In the genomic region with DNA sequence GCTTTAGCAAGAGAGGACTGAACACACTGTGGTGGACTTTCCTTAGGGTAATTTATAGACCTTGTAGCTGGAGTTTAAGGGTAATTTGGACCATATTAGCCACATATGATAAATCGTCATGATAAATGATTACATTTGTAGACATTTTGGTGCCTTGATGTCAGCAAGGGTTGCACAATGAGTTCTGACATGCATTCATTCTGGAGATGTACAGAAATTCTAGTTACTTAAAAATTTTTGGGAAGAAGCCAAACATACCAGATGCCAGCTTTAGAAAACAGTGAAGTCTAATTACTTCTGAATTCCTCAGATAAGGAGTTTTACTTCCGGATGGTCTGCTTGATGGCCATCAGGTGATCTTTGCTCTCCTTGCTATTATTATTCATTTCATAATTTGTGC, we compare ENCODE assay signal across 29 cellular contexts.
"Had no signal": no experiment of that assay in that cellular context is flagged by ENCODE, and none has a peak within 500 bp of the region (broad histone marks: within the 10 kb centered on the region; RNA-seq: fewer than 3 reads in every experiment).

No MANE protein-coding gene starts in this region.

- DNase-seq: immature natural killer cell; kidney; left colon; left ventricle myocardium inferior; mesendoderm; naive B cell; natural killer cell; nephron progenitor cell; occipital lobe; psoas muscle; stimulated activated CD4-positive, alpha-beta T cell treated with anti-CD3 and anti-CD28 coated beads, Interleukin-12 subunit alpha, Interleukin-12 subunit beta, amount 100 ng/mL, for 4 hours; stimulated activated CD4-positive, alpha-beta T cell treated with anti-CD3 and anti-CD28 coated beads, Interleukin-15, amount 100 ng/mL, for 24 hours; stimulated activated CD4-positive, alpha-beta T cell treated with anti-CD3 and anti-CD28 coated beads, Interleukin-2, amount 100 ng/mL, for 24 hours; stimulated activated CD4-positive, alpha-beta T cell treated with anti-CD3 and anti-CD28 coated beads, Interleukin-4, amount 100 ng/mL, for 1 hour; stimulated activated naive B cell treated with anti-CD40 and anti-IgM and Interleukin-4, amounts not matched to agents 10 μg/mL and 1 μg/mL and 100 μg/mL, for 72 hours; stimulated activated naive CD8-positive, alpha-beta T cell treated with anti-CD3 and anti-CD28 coated beads, Interleukin-15, Interleukin-2, amounts not matched to agents 100 U/mL and 50 U/mL, for 24 hours; stomach; testis; thyroid gland; transverse colon had no signal

- H2AFZ ChIP-seq: neural progenitor cell, parathyroid adenoma had no signal

- H3K27ac Mint-ChIP-seq: immature natural killer cell; naive B cell; natural killer cell; nephron progenitor cell; neural progenitor cell; stimulated activated naive B cell treated with anti-CD40 and anti-IgM and Interleukin-4, amounts not matched to agents 10 μg/mL and 1 μg/mL and 100 μg/mL, for 72 hours had no signal

- H3K9me3 ChIP-seq: neutrophil, psoas muscle, right atrium auricular region, stomach, testis, thyroid gland, transverse colon, upper lobe of left lung, vagina had no signal

- H3K27ac ChIP-seq: left ventricle myocardium inferior, neural progenitor cell, neutrophil, parathyroid adenoma, psoas muscle, right atrium auricular region, skin epidermis, stomach, testis, thyroid gland, transverse colon, upper lobe of left lung, vagina had no signal

- H3K36me3 ChIP-seq: left ventricle myocardium inferior, neural progenitor cell, neutrophil, right atrium auricular region, stomach, thyroid gland, transverse colon, upper lobe of left lung, vagina had no signal

- H3K9me3 Mint-ChIP-seq: nephron progenitor cell, neural progenitor cell had no signal

- H3K4me3 Mint-ChIP-seq: immature natural killer cell; mesothelial cell of epicardium; naive B cell; natural killer cell; nephron progenitor cell; neural progenitor cell; stimulated activated naive B cell treated with anti-CD40 and anti-IgM and Interleukin-4, amounts not matched to agents 10 μg/mL and 1 μg/mL and 100 μg/mL, for 72 hours had no signal

- H3K4me3 ChIP-seq: left ventricle myocardium inferior, lung, neural progenitor cell, psoas muscle, right atrium auricular region, skin epidermis, stomach, testis, thyroid gland, transverse colon, upper lobe of left lung, vagina had no signal

- H3K27me3 ChIP-seq: neural progenitor cell, neutrophil, right atrium auricular region, stomach, testis, thyroid gland, transverse colon, upper lobe of left lung, vagina had no signal

- H3K9ac ChIP-seq: neural progenitor cell, parathyroid adenoma had no signal

- H3K4me1 Mint-ChIP-seq: immature natural killer cell; naive B cell; natural killer cell; nephron progenitor cell; neural progenitor cell; stimulated activated naive B cell treated with anti-CD40 and anti-IgM and Interleukin-4, amounts not matched to agents 10 μg/mL and 1 μg/mL and 100 μg/mL, for 72 hours had no signal

- H3K79me2 ChIP-seq: parathyroid adenoma had no signal

- H3K27me3 Mint-ChIP-seq: naive B cell; stimulated activated naive B cell treated with anti-CD40 and anti-IgM and Interleukin-4, amounts not matched to agents 10 μg/mL and 1 μg/mL and 100 μg/mL, for 72 hours had no signal

- H3K4me1 ChIP-seq: left ventricle myocardium inferior, neural progenitor cell, parathyroid adenoma, psoas muscle, right atrium auricular region, stomach, testis, thyroid gland, transverse colon, upper lobe of left lung, vagina had no signal

- H3K4me2 ChIP-seq: neural progenitor cell had no signal

- H3K36me3 Mint-ChIP-seq: immature natural killer cell; naive B cell; natural killer cell; neural progenitor cell; stimulated activated naive B cell treated with anti-CD40 and anti-IgM and Interleukin-4, amounts not matched to agents 10 μg/mL and 1 μg/mL and 100 μg/mL, for 72 hours had no signal
